Comparison of ENCODE assay signal across 1 cellular context in genomic region chr2:37287966-37288365, GRCh38.
TF ChIP-seq lines count a peak whose summit lies in the region.

No MANE protein-coding gene starts in this region.

TF ChIP-seq in Ishikawa, 13 proteins besides CTCF, POLR2A, EP300 and RAD21 (continued from another document):
- TF ChIP-seq REST (IDR thresholded peaks at IDR 0.05; ENCODE audit: low read depth): no peak
- no peak for TF ChIP-seq YY1 (IDR thresholded peaks at IDR 0.05; ENCODE audit: low read depth)
- TF ChIP-seq NFIC (IDR thresholded peaks at IDR 0.05): no peak
- no peak for TF ChIP-seq TCF12 (IDR thresholded peaks at IDR 0.05; ENCODE audit: low read depth)
- TF ChIP-seq TEAD4 (IDR thresholded peaks at IDR 0.05): no peak
- TF ChIP-seq TAF1 (IDR thresholded peaks at IDR 0.05; ENCODE audit: low read depth): no peak
- TF ChIP-seq MAX (IDR thresholded peaks at IDR 0.05): no peak
- TF ChIP-seq ZBTB7A (IDR thresholded peaks at IDR 0.05; ENCODE audit: low read depth): no peak
